Comparison of ENCODE assay signal across 11 cellular contexts in genomic region chr5:61301345-61301744, GRCh38. TPM values are rescaled to one million over a fixed set of nuclear protein-coding genes. Genes with fewer than 3 reads are reported as not detected.
DNase-seq lines count a peak whose midpoint lies in the region; ATAC-seq and TF ChIP-seq lines count a peak whose summit lies in the region.
"Had no signal": no experiment of that assay in that cellular context is flagged by ENCODE, and none has a peak within 500 bp of the region (broad histone marks: within the 10 kb centered on the region; RNA-seq: fewer than 3 reads in every experiment).

No MANE protein-coding gene starts in this region.

- H3K4me2 ChIP-seq in SK-N-SH, result peak overlapping the region; percentile 67

- peak overlapping the region; percentile 58 to 94; a peak in 3 of 4 replicates for H3K27ac ChIP-seq in SK-N-SH (ENCODE audit: low read depth in 2 of 2, low read length in 1 of 2)
- H3K27ac ChIP-seq in prostate gland, result peak overlapping the region; percentile 23 to 69

- ATAC-seq in HG03342 (IDR thresholded peaks at IDR 0.05; ENCODE audit: unreplicated experiment), result no peak

- DNase-seq in BJ (ENCODE audit: low read depth) (no peak), SK-N-SH (no peak), fibroblast of pulmonary artery (ENCODE audit: low read depth) (peak; percentile 67), prostate gland (ENCODE audit: low spot score) (no peak), NOMO-1 treated with DMSO at 0.1 percent for 48 hours (lab: John Stamatoyannopoulos, UW; ENCODE audit: unreplicated experiment) (no peak), DMS79 treated with DMSO at 0.1 percent for 48 hours (lab: John Stamatoyannopoulos, UW) (no peak), NCI-H1092 treated with DMSO at 0.1 percent for 48 hours (lab: John Stamatoyannopoulos, UW) (no peak)
- DNase-seq: CD4-positive, CD25-positive, alpha-beta regulatory T cell; effector CD4-positive, alpha-beta T cell; NCI-H82 had no signal

- TF ChIP-seq EP300 in SK-N-SH (IDR thresholded peaks at IDR 0.05; ENCODE audit: borderline replicate concordance in 1 of 2, low read depth in 1 of 2, low read length in 1 of 2), result no peak

- H3K36me3 ChIP-seq in BJ (ENCODE audit: control insufficient read depth, insufficient read depth, low read length), result no peaks in the 10 kb centered on the region
- no peaks in the 10 kb centered on the region for H3K36me3 ChIP-seq in SK-N-SH (replicated peaks in 1 of 2; ENCODE audit: control insufficient read depth in 1 of 2, insufficient read depth in 2 of 2, low read length in 1 of 2)
- H3K36me3 ChIP-seq in prostate gland, result no peaks in the 10 kb centered on the region

- TF ChIP-seq POLR2A in prostate gland (IDR thresholded peaks at IDR 0.05), result no peak

- no peaks in the 10 kb centered on the region for H3K9me3 ChIP-seq in SK-N-SH
- no peaks in the 10 kb centered on the region for H3K9me3 ChIP-seq in prostate gland

- TF ChIP-seq RAD21 in SK-N-SH (IDR thresholded peaks at IDR 0.05; ENCODE audit: low read length), result no peak

- WGBS in SK-N-SH (ENCODE audit: low lambda C conversion rate), result 68% methylated on average over 1 of the region's 1 CpG
- WGBS in prostate gland, result 27% methylated on average over 1 of the region's 1 CpG

- H3K4me3 ChIP-seq in BJ (ENCODE audit: low read depth, low read length) (no peak overlapping the region), SK-N-SH (ENCODE audit: low read depth in 2 of 2, low read length in 1 of 2) (peak overlapping the region in 1 of 2 experiments; percentile 4; a peak in 1 of 4 replicates), fibroblast of pulmonary artery (replicated peaks; ENCODE audit: low read depth, low read length) (no peak overlapping the region), prostate gland (no peak overlapping the region)

- H3K9me2 ChIP-seq in SK-N-SH, result no peaks in the 10 kb centered on the region

- H3K79me2 ChIP-seq in SK-N-SH (ENCODE audit: insufficient read depth), result no peaks in the 10 kb centered on the region

- H2AFZ ChIP-seq in SK-N-SH (ENCODE audit: low read depth), result peak overlapping the region; percentile 74

- POLR2A ChIA-PET in BJ (lab: Charles Lee) (interaction anchor here (0.6 kb wide), 1 partner anchor 29 kb away, joined by 3 read pairs; no protein-coding TSS in a partner anchor), SK-N-SH (lab: Yijun Ruan, JAX) (no interaction called here)

- peak overlapping the region; percentile 45; the same call in 1 of the 2 replicates for H3K9ac ChIP-seq in SK-N-SH

- no peaks in the 10 kb centered on the region for H4K20me1 ChIP-seq in SK-N-SH (ENCODE audit: insufficient read depth)

- H3K4me1 ChIP-seq in SK-N-SH (ENCODE audit: control insufficient read depth in 1 of 2, insufficient read depth in 2 of 2, low read depth in 1 of 2, low read length in 1 of 2) (peaks cover 0 to 25% of the 10 kb centered on the region in 2 experiments), prostate gland (replicated peaks) (no peaks in the 10 kb centered on the region)

- H3K27me3 ChIP-seq in BJ (ENCODE audit: control insufficient read depth, insufficient read depth, low read length) (no peaks in the 10 kb centered on the region), SK-N-SH (ENCODE audit: insufficient read depth) (no peaks in the 10 kb centered on the region), prostate gland (replicated peaks; ENCODE audit: insufficient read depth) (no peaks in the 10 kb centered on the region)

- peak; percentile 43 for TF ChIP-seq CTCF in BJ (IDR thresholded peaks at IDR 0.05; ENCODE audit: insufficient read depth, low read depth, low read length)
- peak; percentile 15; the same call in 1 of the 2 replicates for TF ChIP-seq CTCF in SK-N-SH (IDR thresholded peaks at IDR 0.05)
- peak; percentile 22 for TF ChIP-seq CTCF in fibroblast of pulmonary artery (IDR thresholded peaks at IDR 0.05; ENCODE audit: low read length, missing control alignments)
- TF ChIP-seq CTCF in prostate gland (IDR thresholded peaks at IDR 0.05), result no peak

- intact Hi-C loops in prostate gland (cut with DNase I), result no loop called here

- H3F3A ChIP-seq in SK-N-SH (replicated peaks; ENCODE audit: insufficient read depth), result peaks cover 30% of the 10 kb centered on the region

- CTCF ChIA-PET in BJ (lab: Yijun Ruan, JAX) (interaction anchor here (0.8 to 1.1 kb wide), 3 partner anchors 35 to 358 kb away, joined by 3 to 4 read pairs (median 4); no protein-coding TSS in a partner anchor), SK-N-SH (lab: Yijun Ruan, JAX) (no interaction called here)

TF ChIP-seq in SK-N-SH, 30 proteins besides CTCF, POLR2A, EP300 and RAD21:
- TF ChIP-seq RFX5 (IDR thresholded peaks at IDR 0.05; ENCODE audit: low read length) (no peak), FOSL2 (IDR thresholded peaks at IDR 0.05; ENCODE audit: borderline replicate concordance, low read depth) (no peak), JUND (IDR thresholded peaks at IDR 0.05) (no peak), FOXJ3 (CRISPR knock-in tag; IDR thresholded peaks at IDR 0.05) (no peak), GATA2 (CRISPR knock-in tag; IDR thresholded peaks at IDR 0.05) (no peak)
- TF ChIP-seq, protein P1, sequence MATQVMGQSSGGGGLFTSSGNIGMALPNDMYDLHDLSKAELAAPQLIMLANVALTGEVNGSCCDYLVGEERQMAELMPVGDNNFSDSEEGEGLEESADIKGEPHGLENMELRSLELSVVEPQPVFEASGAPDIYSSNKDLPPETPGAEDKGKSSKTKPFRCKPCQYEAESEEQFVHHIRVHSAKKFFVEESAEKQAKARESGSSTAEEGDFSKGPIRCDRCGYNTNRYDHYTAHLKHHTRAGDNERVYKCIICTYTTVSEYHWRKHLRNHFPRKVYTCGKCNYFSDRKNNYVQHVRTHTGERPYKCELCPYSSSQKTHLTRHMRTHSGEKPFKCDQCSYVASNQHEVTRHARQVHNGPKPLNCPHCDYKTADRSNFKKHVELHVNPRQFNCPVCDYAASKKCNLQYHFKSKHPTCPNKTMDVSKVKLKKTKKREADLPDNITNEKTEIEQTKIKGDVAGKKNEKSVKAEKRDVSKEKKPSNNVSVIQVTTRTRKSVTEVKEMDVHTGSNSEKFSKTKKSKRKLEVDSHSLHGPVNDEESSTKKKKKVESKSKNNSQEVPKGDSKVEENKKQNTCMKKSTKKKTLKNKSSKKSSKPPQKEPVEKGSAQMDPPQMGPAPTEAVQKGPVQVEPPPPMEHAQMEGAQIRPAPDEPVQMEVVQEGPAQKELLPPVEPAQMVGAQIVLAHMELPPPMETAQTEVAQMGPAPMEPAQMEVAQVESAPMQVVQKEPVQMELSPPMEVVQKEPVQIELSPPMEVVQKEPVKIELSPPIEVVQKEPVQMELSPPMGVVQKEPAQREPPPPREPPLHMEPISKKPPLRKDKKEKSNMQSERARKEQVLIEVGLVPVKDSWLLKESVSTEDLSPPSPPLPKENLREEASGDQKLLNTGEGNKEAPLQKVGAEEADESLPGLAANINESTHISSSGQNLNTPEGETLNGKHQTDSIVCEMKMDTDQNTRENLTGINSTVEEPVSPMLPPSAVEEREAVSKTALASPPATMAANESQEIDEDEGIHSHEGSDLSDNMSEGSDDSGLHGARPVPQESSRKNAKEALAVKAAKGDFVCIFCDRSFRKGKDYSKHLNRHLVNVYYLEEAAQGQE (IDR thresholded peaks at IDR 0.05; ENCODE audit: low read depth, low read length), result no peak
TF ChIP-seq in SK-N-SH: peak in this region for 0.

RNA-seq across cellular contexts. Expression of gene ZSWIM6, which starts 30.7 kb away (rescaled TPM):
- polyA plus RNA-seq in BJ (2011; rRNA removed), result 11.1 and 11.8 TPM in 2 replicates
- 22.9 and 28.0 TPM in 2 replicates for polyA minus RNA-seq in BJ (2011; rRNA and poly(A)+ RNA removed)
- 7.4 and 9.8 TPM in 2 replicates for polyA plus RNA-seq in SK-N-SH (2012; rRNA removed)
- 5.8 and 6.4 TPM in 2 replicates for polyA plus RNA-seq in SK-N-SH (2012; cell fraction: cytosol; rRNA removed)
- polyA plus RNA-seq in SK-N-SH (2012; cell fraction: nucleus; rRNA removed), result 13.4 and 24.6 TPM in 2 replicates
- total RNA-seq in prostate gland, result 10 to 100 TPM in 1 of 2 donors, 1 to 10 TPM in 1; 8.7 to 13.7 TPM

Comparison
In these comparisons a context has a peak if more than half of its experiments do, and no peak if none do; other contexts are left out.
1. CTCF ChIP-seq: peak in BJ (single experiment), SK-N-SH (single experiment) and fibroblast of pulmonary artery (single experiment); none in prostate gland (0 of 4).